Comparison of ENCODE assay signal across 26 cellular contexts in genomic region chr18:49237031-49237430, GRCh38.
DNase-seq lines count a peak whose midpoint lies in the region; ATAC-seq and TF ChIP-seq lines count a peak whose summit lies in the region.
"Had no signal": no experiment of that assay in that cellular context is flagged by ENCODE, and none has a peak within 500 bp of the region (broad histone marks: within the 10 kb centered on the region; RNA-seq: fewer than 3 reads in every experiment).

No MANE protein-coding gene starts in this region.

- in situ Hi-C loops in mammary epithelial cell (cut with MboI; ENCODE audit: low sequenced_read_pairs in 2 of 2) = loop anchor here (25.0 kb wide), 1 partner anchor 550 kb away; no protein-coding TSS in a partner anchor

- no peak overlapping the region for H3K4me3 ChIP-seq in breast epithelium
- no peak overlapping the region for H3K4me3 ChIP-seq in OCI-LY7 (ENCODE audit: low read depth, low read length, poor library complexity, severe bottlenecking)
- no peak overlapping the region for H3K4me3 ChIP-seq in mammary epithelial cell (replicated peaks in 1 of 3; ENCODE audit: insufficient read depth in 1 of 3, low read depth in 2 of 3, low read length in 3 of 3)
- no peak overlapping the region for H3K4me3 ChIP-seq in epithelial cell of esophagus (ENCODE audit: low read length)
- H3K4me3 ChIP-seq in right cardiac atrium (ENCODE audit: low read length) = no peak overlapping the region
- H3K4me3 ChIP-seq: BLaER1, GM12878 had no signal

- BruUV-seq in MCF 10A (replicated peaks; lab: Mats Ljungman, UMichigan) (no TSS peak), OCI-LY7 (replicated peaks; lab: Mats Ljungman, UMichigan) (TSS peak; percentile 45), mammary epithelial cell (replicated peaks; lab: Mats Ljungman, UMichigan) (no TSS peak)

- TF ChIP-seq CTCF in MCF 10A (IDR thresholded peaks at IDR 0.05; ENCODE audit: unreplicated experiment) = no peak
- no peak for TF ChIP-seq CTCF in breast epithelium (IDR thresholded peaks at IDR 0.05)
- TF ChIP-seq CTCF in OCI-LY7 (conservative IDR thresholded peaks at IDR 0.05; ENCODE audit: low read length) = no peak
- no peak for TF ChIP-seq CTCF in mammary epithelial cell (conservative IDR thresholded peaks at IDR 0.05 in 1 of 2, IDR thresholded peaks at IDR 0.05 in 1 of 2; ENCODE audit: extremely low read depth in 1 of 2, insufficient read depth in 1 of 2, low read depth in 1 of 2, low read length in 2 of 2)
- no peak for TF ChIP-seq CTCF in epithelial cell of esophagus (IDR thresholded peaks at IDR 0.05; ENCODE audit: insufficient read depth, low read depth, low read length, missing control alignments)

- H3K36me3 Mint-ChIP-seq in MCF 10A (ENCODE audit: insufficient read depth, unreplicated experiment) = peaks cover 16% of the 10 kb centered on the region

- H3K27ac Mint-ChIP-seq in MCF 10A (ENCODE audit: low read depth, unreplicated experiment) = no peak overlapping the region
- H3K27ac Mint-ChIP-seq: CD14-positive monocyte; CD4-positive, CD25-positive, alpha-beta regulatory T cell; CD8-positive, alpha-beta memory T cell had no signal

- H3K27me3 ChIP-seq in breast epithelium (no peaks in the 10 kb centered on the region), mammary epithelial cell (ENCODE audit: insufficient read depth, low read length) (no peaks in the 10 kb centered on the region), right cardiac atrium (ENCODE audit: control insufficient read depth, insufficient read depth) (no peaks in the 10 kb centered on the region)
- H3K27me3 ChIP-seq: BE2C, BLaER1 had no signal

- no peak overlapping the region for H3K9ac ChIP-seq in mammary epithelial cell (ENCODE audit: insufficient read depth, low read length)
- H3K9ac ChIP-seq: BLaER1 had no signal

- H3K9me3 ChIP-seq in breast epithelium (no peaks in the 10 kb centered on the region), OCI-LY7 (ENCODE audit: low read length) (peaks cover 7% of the 10 kb centered on the region; the same call in 1 of the 2 replicates), mammary epithelial cell (replicated peaks; ENCODE audit: insufficient read depth, low read length) (no peaks in the 10 kb centered on the region), right cardiac atrium (ENCODE audit: control insufficient read depth, low read length) (no peaks in the 10 kb centered on the region)
- H3K9me3 ChIP-seq: BE2C, BLaER1 had no signal

- H4K20me1 ChIP-seq in OCI-LY7 (ENCODE audit: insufficient read depth, low read length) (no peaks in the 10 kb centered on the region), mammary epithelial cell (ENCODE audit: insufficient read depth, low read length) (no peaks in the 10 kb centered on the region)
- H4K20me1 ChIP-seq: BLaER1 had no signal

- no peak overlapping the region for H3K4me2 ChIP-seq in OCI-LY7 (ENCODE audit: low read length)
- H3K4me2 ChIP-seq in mammary epithelial cell (ENCODE audit: insufficient read depth, low read depth, low read length) = no peak overlapping the region
- H3K4me2 ChIP-seq: BLaER1 had no signal

- no peak overlapping the region for H2AFZ ChIP-seq in OCI-LY7 (ENCODE audit: low read length)
- H2AFZ ChIP-seq in mammary epithelial cell (ENCODE audit: low read depth, low read length) = no peak overlapping the region

- H3K9me3 Mint-ChIP-seq in MCF 10A (ENCODE audit: unreplicated experiment) = no peaks in the 10 kb centered on the region
- H3K9me3 Mint-ChIP-seq: CD4-positive, alpha-beta memory T cell; CD4-positive, CD25-positive, alpha-beta regulatory T cell; CD8-positive, alpha-beta memory T cell had no signal

- TF ChIP-seq POLR2A in breast epithelium (IDR thresholded peaks at IDR 0.05) = no peak

- no peaks in the 10 kb centered on the region for H3K4me1 Mint-ChIP-seq in MCF 10A (ENCODE audit: insufficient read depth, unreplicated experiment)
- H3K4me1 Mint-ChIP-seq: CD14-positive monocyte had no signal

- 79% methylated on average over 4 of the region's 4 CpGs for WGBS in mammary epithelial cell (ENCODE audit: low coverage, missing lambda C conversion rate)
- WGBS in right cardiac atrium = 93% methylated on average over 4 of the region's 4 CpGs

- dilution Hi-C loops in mammary epithelial cell (cut with HindIII; ENCODE audit: low sequenced_read_pairs) = no loop called here

- H3K27ac ChIP-seq in breast epithelium (no peak overlapping the region), OCI-LY7 (ENCODE audit: low read depth, low read length, poor library complexity, severe bottlenecking) (no peak overlapping the region), mammary epithelial cell (ENCODE audit: insufficient read depth, low read depth, low read length) (no peak overlapping the region), right cardiac atrium (ENCODE audit: low read length) (no peak overlapping the region)
- H3K27ac ChIP-seq: 22Rv1, BLaER1 had no signal

- H3K4me3 Mint-ChIP-seq in MCF 10A (ENCODE audit: unreplicated experiment) = no peak overlapping the region
- H3K4me3 Mint-ChIP-seq: CD14-positive monocyte; CD4-positive, alpha-beta memory T cell; CD4-positive, CD25-positive, alpha-beta regulatory T cell; CD8-positive, alpha-beta memory T cell had no signal

- CTCF ChIA-PET in MCF 10A (lab: Yijun Ruan, JAX) = interaction anchor here (0.6 to 1.3 kb wide), 5 partner anchors 30 to 830 kb away, joined by 3 to 4 read pairs (median 3); no protein-coding TSS in a partner anchor
- CTCF ChIA-PET in OCI-LY7 (lab: Charles Lee; ENCODE audit: unreplicated experiment) = no interaction called here
- CTCF ChIA-PET in mammary epithelial cell (lab: Charles Lee; ENCODE audit: low non-redundant PET) = no interaction called here

- no peaks in the 10 kb centered on the region for H3K36me3 ChIP-seq in breast epithelium
- peaks cover 12% of the 10 kb centered on the region; the same call in 1 of the 2 replicates for H3K36me3 ChIP-seq in OCI-LY7 (ENCODE audit: insufficient read depth, low read length)
- no peaks in the 10 kb centered on the region for H3K36me3 ChIP-seq in mammary epithelial cell (ENCODE audit: insufficient read depth, low read length)
- H3K36me3 ChIP-seq: BE2C had no signal

- H3K79me2 ChIP-seq in OCI-LY7 (ENCODE audit: insufficient read depth, low read depth, low read length) = no peaks in the 10 kb centered on the region
- no peaks in the 10 kb centered on the region for H3K79me2 ChIP-seq in mammary epithelial cell (ENCODE audit: insufficient read depth, low read length)

- intact Hi-C loops in MCF 10A (cut with micrococcal nuclease) = loop anchor here (5.0 kb wide), 2 partner anchors 215 to 290 kb away; no protein-coding TSS in a partner anchor
- intact Hi-C loops in breast epithelium (cut with DNase I; ENCODE audit: low total_unique reads) = no loop called here
- intact Hi-C loops in OCI-LY7 (cut with micrococcal nuclease; ENCODE audit: unreplicated experiment) = loop anchor here (5.0 kb wide), 1 partner anchor 215 kb away; no protein-coding TSS in a partner anchor
- intact Hi-C loops in mammary epithelial cell (cut with micrococcal nuclease) = loop anchor here (5.0 to 10.0 kb wide), 2 partner anchors 195 to 762 kb away; no protein-coding TSS in a partner anchor
- intact Hi-C loops in right cardiac atrium (cut with DNase I) = loop anchor here in 2 of 4 donors (5.0 kb wide), 1 partner anchor 560 kb away; no protein-coding TSS in a partner anchor

- no peaks in the 10 kb centered on the region for H3K9me2 ChIP-seq in OCI-LY7 (ENCODE audit: insufficient read depth, low read length)

- no peaks in the 10 kb centered on the region for H3K27me3 Mint-ChIP-seq in MCF 10A (ENCODE audit: insufficient read depth, unreplicated experiment)
- H3K27me3 Mint-ChIP-seq: CD4-positive, alpha-beta memory T cell; CD4-positive, CD25-positive, alpha-beta regulatory T cell; CD8-positive, alpha-beta memory T cell had no signal

- DNase-seq in MCF 10A (ENCODE audit: unreplicated experiment) (peak; percentile 15), breast epithelium (ENCODE audit: low spot score in 2 of 2) (no peak), OCI-LY7 (ENCODE audit: low spot score) (no peak), mammary epithelial cell (peak; percentile 27), epithelial cell of esophagus (ENCODE audit: low read depth) (peak; percentile 83), NCI-H2107 treated with DMSO at 0.1 percent for 48 hours (lab: John Stamatoyannopoulos, UW; ENCODE audit: unreplicated experiment) (no peak), right cardiac atrium (no peak)
- DNase-seq: ACHN; BE2C; C1 segment of cervical spinal cord; CD4-positive, alpha-beta memory T cell; CD4-positive, CD25-positive, alpha-beta regulatory T cell; CD8-positive, alpha-beta memory T cell; COR-L47; DMS 273 treated with DMSO at 0.1 percent for 48 hours; DMS153; DMS53; DMS79; DND-41; EL; GDM1 had no signal

- no peak for ATAC-seq in right cardiac atrium
- no peak for ATAC-seq in GM18502 (IDR thresholded peaks at IDR 0.05; ENCODE audit: poor library complexity, unreplicated experiment)
- ATAC-seq: GM12878 had no signal

- POLR2A ChIA-PET in MCF 10A (lab: Yijun Ruan, JAX) = interaction anchor here (1.6 to 2.0 kb wide), 2 partner anchors 10 to 178 kb away, joined by 4 to 5 read pairs; no protein-coding TSS in a partner anchor
- POLR2A ChIA-PET in OCI-LY7 (lab: Charles Lee) = no interaction called here

- H3K4me1 ChIP-seq in breast epithelium (no peaks in the 10 kb centered on the region), OCI-LY7 (ENCODE audit: insufficient read depth, low read length, poor library complexity, severe bottlenecking) (peaks cover 9% of the 10 kb centered on the region), mammary epithelial cell (ENCODE audit: insufficient read depth, low read length) (peaks cover 2% of the 10 kb centered on the region), right cardiac atrium (ENCODE audit: control insufficient read depth, insufficient read depth, low read length) (no peaks in the 10 kb centered on the region)
- H3K4me1 ChIP-seq: BE2C had no signal

Comparison
In these comparisons a context has a peak if more than half of its experiments do, and no peak if none do; other contexts are left out.
1. DNase-seq: peak in MCF 10A (single experiment), mammary epithelial cell (single experiment) and epithelial cell of esophagus (single experiment); none in breast epithelium (0 of 2), OCI-LY7 (single experiment), NCI-H2107 treated with DMSO at 0.1 percent for 48 hours (single experiment) and right cardiac atrium (0 of 3).